ENCODE assay signal across 8 cellular contexts in the genomic region with DNA sequence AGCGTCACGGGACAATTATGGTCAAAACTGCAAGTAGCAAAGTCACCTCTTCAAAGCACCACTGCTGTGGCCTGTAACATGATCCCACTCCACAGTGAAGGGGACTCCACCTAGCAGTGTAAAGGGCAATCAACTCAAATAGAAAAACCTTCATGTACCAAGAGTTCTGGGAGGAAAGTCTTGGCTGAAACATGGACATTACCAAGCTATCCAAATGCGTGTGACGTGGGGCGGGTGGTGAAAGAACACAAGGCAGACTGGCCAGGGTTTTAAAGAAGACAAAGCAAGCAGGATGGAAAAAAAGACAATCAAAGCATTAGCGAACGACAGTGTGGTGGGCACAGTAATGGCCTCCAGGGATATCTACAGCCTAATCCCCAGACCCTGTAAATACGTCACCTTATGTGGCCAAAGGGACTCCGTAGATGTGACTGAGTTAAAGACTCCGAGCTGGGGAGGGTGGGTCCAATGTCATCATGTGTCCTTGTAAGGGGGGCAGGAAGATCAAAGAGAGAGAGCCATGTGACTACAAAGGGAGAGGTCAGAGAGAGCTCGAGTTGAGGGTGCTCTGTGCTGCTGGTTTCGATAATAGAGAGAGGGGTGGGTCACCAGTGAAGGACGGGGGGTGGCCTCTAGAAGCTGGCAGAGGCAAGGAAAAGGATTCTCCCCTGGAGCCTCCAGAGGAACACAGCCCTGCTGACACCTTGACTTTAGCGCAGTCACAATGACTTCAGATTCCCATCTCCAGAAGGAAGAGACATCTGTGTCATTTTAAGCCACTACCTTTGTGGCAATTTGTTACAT. TPM values are rescaled to one million over a fixed set of nuclear protein-coding genes. Genes with fewer than 3 reads are reported as not detected.
A peak's percentile ranks its signal among the peaks of the same experiment; 100 is the strongest.
DNase-seq lines count a peak whose midpoint lies in the region; ATAC-seq and TF ChIP-seq lines count a peak whose summit lies in the region.

No MANE protein-coding gene starts in this region.

- H3K27ac ChIP-seq in MM.1S (ENCODE audit: low read length) (peak overlapping the region; percentile 100), parathyroid adenoma (peak overlapping the region; percentile 81), OCI-LY7 (ENCODE audit: low read depth, low read length, poor library complexity, severe bottlenecking) (no peak overlapping the region), ascending aorta (no peak overlapping the region)

- ATAC-seq in GM19043 (IDR thresholded peaks at IDR 0.05; ENCODE audit: low read depth, unreplicated experiment) (peak; percentile 73), GM18519 (IDR thresholded peaks at IDR 0.05; ENCODE audit: low FRiP score, unreplicated experiment) (no peak)
- peak; percentile 93 for ATAC-seq in activated naive CD8-positive, alpha-beta T cell treated with anti-CD3 and anti-CD28 coated beads, Interleukin-2, amount 50 U/mL, for 24 hours

- no peak overlapping the region for H2AFZ ChIP-seq in MM.1S (ENCODE audit: low read length)
- peak overlapping the region; percentile 27 for H2AFZ ChIP-seq in parathyroid adenoma
- H2AFZ ChIP-seq in OCI-LY7 (ENCODE audit: low read length), result no peak overlapping the region

- BruUV-seq in OCI-LY7 (replicated peaks; lab: Mats Ljungman, UMichigan), result no TSS peak

- CTCF ChIA-PET in OCI-LY7 (lab: Charles Lee; ENCODE audit: unreplicated experiment), result no interaction called here

- H3K36me3 ChIP-seq in MM.1S (replicated peaks; ENCODE audit: insufficient read depth, low read length) (no peaks in the 10 kb centered on the region), parathyroid adenoma (ENCODE audit: control insufficient read depth, insufficient read depth, low read length) (no peaks in the 10 kb centered on the region), OCI-LY7 (ENCODE audit: insufficient read depth, low read length) (peaks cover 4% of the 10 kb centered on the region; the same call in 1 of the 2 replicates), ascending aorta (no peaks in the 10 kb centered on the region)

- H3K4me3 ChIP-seq in MM.1S (ENCODE audit: low read length) (peak overlapping the region; percentile 16; the same call in 1 of the 2 replicates), parathyroid adenoma (ENCODE audit: low read depth, low read length) (no peak overlapping the region), OCI-LY7 (ENCODE audit: low read depth, low read length, poor library complexity, severe bottlenecking) (no peak overlapping the region), ascending aorta (no peak overlapping the region)

- intact Hi-C loops in OCI-LY7 (cut with micrococcal nuclease; ENCODE audit: unreplicated experiment), result no loop called here
- intact Hi-C loops in ascending aorta (cut with DNase I), result no loop called here

- no peaks in the 10 kb centered on the region for H3K27me3 ChIP-seq in MM.1S (replicated peaks; ENCODE audit: insufficient read depth, low read length)
- no peaks in the 10 kb centered on the region for H3K27me3 ChIP-seq in parathyroid adenoma (ENCODE audit: control insufficient read depth, insufficient read depth, low read length)
- H3K27me3 ChIP-seq in ascending aorta, result no peaks in the 10 kb centered on the region

- H3K9me2 ChIP-seq in MM.1S (replicated peaks; ENCODE audit: insufficient read depth, low read length), result no peaks in the 10 kb centered on the region
- no peaks in the 10 kb centered on the region for H3K9me2 ChIP-seq in OCI-LY7 (ENCODE audit: insufficient read depth, low read length)

- H3K4me3 Mint-ChIP-seq in activated naive CD8-positive, alpha-beta T cell treated with anti-CD3 and anti-CD28 coated beads, Interleukin-2, amount 50 U/mL, for 24 hours, result peak overlapping the region; percentile 62

- H3K27me3 Mint-ChIP-seq in activated naive CD8-positive, alpha-beta T cell treated with anti-CD3 and anti-CD28 coated beads, Interleukin-2, amount 50 U/mL, for 24 hours, result no peaks in the 10 kb centered on the region

- H3F3A ChIP-seq in MM.1S (ENCODE audit: insufficient read depth, low read length), result peaks cover 20% of the 10 kb centered on the region

- TF ChIP-seq CTCF in MM.1S (IDR thresholded peaks at IDR 0.05; ENCODE audit: low read length) (no peak), parathyroid adenoma (IDR thresholded peaks at IDR 0.05) (no peak), OCI-LY7 (conservative IDR thresholded peaks at IDR 0.05; ENCODE audit: low read length) (no peak), ascending aorta (IDR thresholded peaks at IDR 0.05) (no peak)

- H4K20me1 ChIP-seq in MM.1S (ENCODE audit: insufficient read depth, low read length), result no peaks in the 10 kb centered on the region
- H4K20me1 ChIP-seq in OCI-LY7 (ENCODE audit: insufficient read depth, low read length), result 0 out of 2 replicates have a peak, but pooled peaks cover 9% of the 10 kb centered on the region

- H3K4me1 Mint-ChIP-seq in activated naive CD8-positive, alpha-beta T cell treated with anti-CD3 and anti-CD28 coated beads, Interleukin-2, amount 50 U/mL, for 24 hours, result peaks cover 63% of the 10 kb centered on the region

- H3K4me1 ChIP-seq in MM.1S (ENCODE audit: low read length), result peaks cover 38% of the 10 kb centered on the region
- H3K4me1 ChIP-seq in parathyroid adenoma, result peaks cover 18% of the 10 kb centered on the region
- peaks cover 16% of the 10 kb centered on the region for H3K4me1 ChIP-seq in OCI-LY7 (ENCODE audit: insufficient read depth, low read length, poor library complexity, severe bottlenecking)
- no peaks in the 10 kb centered on the region for H3K4me1 ChIP-seq in ascending aorta

- peak overlapping the region; percentile 74 for H3K4me2 ChIP-seq in MM.1S (ENCODE audit: low read depth, low read length)
- peak overlapping the region; percentile 60 for H3K4me2 ChIP-seq in parathyroid adenoma (ENCODE audit: low read length)
- H3K4me2 ChIP-seq in OCI-LY7 (ENCODE audit: low read length), result no peak overlapping the region

- DNase-seq in A172 (ENCODE audit: low spot score) (peak; percentile 80), MM.1S (peak; percentile 86), OCI-LY7 (ENCODE audit: low spot score) (no peak), ascending aorta (ENCODE audit: low spot score in 2 of 2) (no peak)
- DNase-seq in activated naive CD8-positive, alpha-beta T cell treated with anti-CD3 and anti-CD28 coated beads, Interleukin-2, amount 50 U/mL, for 24 hours, result peak; percentile 35

- H3K27ac Mint-ChIP-seq in activated naive CD8-positive, alpha-beta T cell treated with anti-CD3 and anti-CD28 coated beads, Interleukin-2, amount 50 U/mL, for 24 hours, result peak overlapping the region; percentile 79

- H3K9me3 ChIP-seq in MM.1S (replicated peaks; ENCODE audit: insufficient read depth, low read length) (no peaks in the 10 kb centered on the region), parathyroid adenoma (ENCODE audit: control insufficient read depth, low read length) (no peaks in the 10 kb centered on the region), OCI-LY7 (ENCODE audit: low read length) (no peaks in the 10 kb centered on the region), ascending aorta (no peaks in the 10 kb centered on the region)

- H3K36me3 Mint-ChIP-seq in activated naive CD8-positive, alpha-beta T cell treated with anti-CD3 and anti-CD28 coated beads, Interleukin-2, amount 50 U/mL, for 24 hours (ENCODE audit: low read depth), result peaks cover 2% of the 10 kb centered on the region

- H3K79me2 ChIP-seq in MM.1S (ENCODE audit: low read length), result peaks cover 76% of the 10 kb centered on the region
- H3K79me2 ChIP-seq in parathyroid adenoma, result peaks cover 30% of the 10 kb centered on the region
- peaks cover 16% of the 10 kb centered on the region for H3K79me2 ChIP-seq in OCI-LY7 (ENCODE audit: insufficient read depth, low read depth, low read length)

- H3K9me3 Mint-ChIP-seq in activated naive CD8-positive, alpha-beta T cell treated with anti-CD3 and anti-CD28 coated beads, Interleukin-2, amount 50 U/mL, for 24 hours, result no peaks in the 10 kb centered on the region

- POLR2A ChIA-PET in OCI-LY7 (lab: Charles Lee), result interaction anchor here (2.0 kb wide), 1 partner anchor 22 kb away, joined by 5 read pairs; the partner anchor contains the start of gene MBTPS1

- peak overlapping the region; percentile 76 for H3K9ac ChIP-seq in MM.1S (ENCODE audit: low read length)
- no peak overlapping the region for H3K9ac ChIP-seq in parathyroid adenoma

RNA-seq across cellular contexts. Expression of gene HSDL1, which starts 6.0 kb away (rescaled TPM):
- total RNA-seq in A172 (2014; rRNA removed; shearing (Covaris generic)), result 45.8 and 56.5 TPM in 2 replicates
- total RNA-seq in OCI-LY7 (2014; rRNA removed; shearing (Covaris generic)), result 15.4 and 16.3 TPM in 2 replicates
- total RNA-seq in OCI-LY7 (2022), result 25.1 and 26.9 TPM in 2 replicates
- 12.0 TPM for total RNA-seq in ascending aorta

RNA-seq across cellular contexts. Expression of gene DNAAF1, which starts 6.1 kb away (rescaled TPM):
- total RNA-seq in A172 (2014; rRNA removed; shearing (Covaris generic)), result 0.41 and 0.88 TPM in 2 replicates
- 0.08 TPM in 1 of 2 replicates, not detected in the other for total RNA-seq in OCI-LY7 (2014; rRNA removed; shearing (Covaris generic))
- total RNA-seq in OCI-LY7 (2022) (0.24 and 0.34 TPM in 2 replicates), ascending aorta (not detected)

RNA-seq across cellular contexts. Expression of gene MBTPS1, which starts 22.3 kb away (rescaled TPM):
- 74.5 and 86.0 TPM in 2 replicates for total RNA-seq in A172 (2014; rRNA removed; shearing (Covaris generic))
- total RNA-seq in OCI-LY7 (2014; rRNA removed; shearing (Covaris generic)), result 39.4 and 49.6 TPM in 2 replicates
- total RNA-seq in OCI-LY7 (2022) (65.2 and 71.8 TPM in 2 replicates), ascending aorta (95.6 TPM)

RNA-seq across cellular contexts. Expression of gene TAF1C, which starts 47.8 kb away (rescaled TPM):
- total RNA-seq in A172 (2014; rRNA removed; shearing (Covaris generic)), result 22.3 and 37.7 TPM in 2 replicates
- total RNA-seq in OCI-LY7 (2014; rRNA removed; shearing (Covaris generic)), result 27.4 and 64.6 TPM in 2 replicates
- total RNA-seq in OCI-LY7 (2022), result 62.5 and 66.1 TPM in 2 replicates
- 151 TPM for total RNA-seq in ascending aorta

RNA-seq across cellular contexts. Expression of gene ADAD2, which starts 51.9 kb away (rescaled TPM):
- total RNA-seq in A172 (2014; rRNA removed; shearing (Covaris generic)), result not detected in 2 replicates
- total RNA-seq in OCI-LY7 (2014; rRNA removed; shearing (Covaris generic)), result not detected in 2 replicates
- not detected in 2 replicates for total RNA-seq in OCI-LY7 (2022)
- not detected for total RNA-seq in ascending aorta

Comparison
In these comparisons a context has a peak if more than half of its experiments do, and no peak if none do; other contexts are left out.
1. DNase-seq: peak in A172 (single experiment), MM.1S (single experiment) and activated naive CD8-positive, alpha-beta T cell treated with anti-CD3 and anti-CD28 coated beads, Interleukin-2, amount 50 U/mL, for 24 hours (single experiment); none in OCI-LY7 (single experiment) and ascending aorta (0 of 2).
2. H3K27ac ChIP-seq: peak in MM.1S (single experiment) and parathyroid adenoma (single experiment); none in OCI-LY7 (single experiment) and ascending aorta (0 of 2).